Comparison of ENCODE assay signal across 16 cellular contexts in genomic region chr19:18264428-18264827, GRCh38. TPM values are rescaled to one million over a fixed set of nuclear protein-coding genes. Genes with fewer than 3 reads are reported as not detected.
"Had no signal": no experiment of that assay in that cellular context is flagged by ENCODE, and none has a peak within 500 bp of the region (broad histone marks: within the 10 kb centered on the region; RNA-seq: fewer than 3 reads in every experiment).

No MANE protein-coding gene starts in this region.

- H3K27ac ChIP-seq: cardiac muscle cell, dorsolateral prefrontal cortex, gastroesophageal sphincter, stomach, testis, upper lobe of left lung had no signal

- H3K4me3 ChIP-seq: cardiac muscle cell, dorsolateral prefrontal cortex, gastroesophageal sphincter, stomach, testis, upper lobe of left lung had no signal

- H3K9me3 ChIP-seq: gastroesophageal sphincter, stomach, testis, upper lobe of left lung had no signal

- ATAC-seq: activated CD4-positive, CD25-positive, alpha-beta regulatory T cell treated with anti-CD3 and anti-CD28 coated beads, Interleukin-2, amount 50 U/mL, for 24 hours; gastroesophageal sphincter; natural killer cell treated with Interleukin-12 subunit alpha and Interleukin-12 subunit beta and Interleukin-15 and Interleukin-18, amount 100 ng/mL, for 72 hours had no signal

- DNase-seq: activated CD4-positive, alpha-beta T cell treated with anti-CD3 and anti-CD28 coated beads, Interleukin-2, amount 50 U/mL, for 4 hours; activated naive CD4-positive, alpha-beta T cell treated with anti-CD3 and anti-CD28 coated beads, Interleukin-2, amount 10 ng/mL, durations not matched to agents 7 days and 5 days; activated T-cell treated with anti-CD3 and anti-CD28 coated beads for 4 hours; dorsolateral prefrontal cortex; erythroblast; mammary epithelial cell; occipital lobe; stimulated activated CD4-positive, alpha-beta T cell treated with anti-CD3 and anti-CD28 coated beads, Interleukin-1b, Interleukin-23, amount 100 ng/mL, for 48 hours; stomach; T-helper 9 cell; testis had no signal

- H3K36me3 ChIP-seq: cardiac muscle cell had no signal

- H3K4me1 ChIP-seq: gastroesophageal sphincter, stomach, testis, upper lobe of left lung had no signal

- H3K27me3 ChIP-seq: cardiac muscle cell, dorsolateral prefrontal cortex, gastroesophageal sphincter, stomach, testis, upper lobe of left lung had no signal

RNA-seq across cellular contexts. Expression of gene PDE4C, which starts 38.2 kb away (rescaled TPM):
- total RNA-seq: mammary epithelial cell had no signal
- polyA plus RNA-seq: mammary epithelial cell had no signal
